Comparison of ENCODE assay signal across 15 cellular contexts in genomic region chr22:20749453-20749852, GRCh38. TPM values are rescaled to one million over a fixed set of nuclear protein-coding genes. Genes with fewer than 3 reads are reported as not detected.
DNase-seq lines count a peak whose midpoint lies in the region; ATAC-seq, FAIRE-seq and TF ChIP-seq lines count a peak whose summit lies in the region.
"Had no signal": no experiment of that assay in that cellular context is flagged by ENCODE, and none has a peak within 500 bp of the region (broad histone marks: within the 10 kb centered on the region; RNA-seq: fewer than 3 reads in every experiment).

No MANE protein-coding gene starts in this region.

- CTCF ChIA-PET in CD4-positive, alpha-beta memory T cell (lab: Charles Lee; ENCODE audit: partially characterized antibody), result interaction anchor here (2.4 kb wide), 1 partner anchor 8 kb away, joined by 11 read pairs; no protein-coding TSS in a partner anchor
- CTCF ChIA-PET in K562 (lab: Yijun Ruan, JAX; ENCODE audit: low intra/inter-chr PET ratio), result no interaction called here

- H3K27ac Mint-ChIP-seq in CD4-positive, alpha-beta memory T cell, result peak overlapping the region; percentile 16 to 82 (median 68)
- peak overlapping the region; percentile 42 for H3K27ac Mint-ChIP-seq in nephron progenitor cell

- H3K27me3 Mint-ChIP-seq in CD4-positive, alpha-beta memory T cell, result no peaks in the 10 kb centered on the region
- no peaks in the 10 kb centered on the region for H3K27me3 Mint-ChIP-seq in nephron progenitor cell (ENCODE audit: low read depth, poor library complexity)

- H2AFZ ChIP-seq in K562 (ENCODE audit: low read depth, low read length), result no peak overlapping the region
- H2AFZ ChIP-seq: hepatocyte had no signal

- no peak overlapping the region for H3K4me3 Mint-ChIP-seq in CD4-positive, alpha-beta memory T cell
- no peak overlapping the region for H3K4me3 Mint-ChIP-seq in nephron progenitor cell

- DNase-seq in CD4-positive, alpha-beta memory T cell, result no peak
- DNase-seq in K562 (ENCODE audit: extremely low read depth in 1 of 4, low spot score in 3 of 4), result no peak
- DNase-seq in nephron progenitor cell, result no peak
- no peak for DNase-seq in glomerular visceral epithelial cell (ENCODE audit: extremely low spot score)
- DNase-seq in germinal center (ENCODE audit: low spot score), result no peak
- DNase-seq in activated CD8-positive, alpha-beta memory T cell treated with anti-CD3 and anti-CD28 coated beads, Interleukin-2, amount 50 U/mL, for 4 hours, result no peak
- DNase-seq: COR-L47, NCI-H226 had no signal

- no peaks in the 10 kb centered on the region for H3K9me1 ChIP-seq in K562 (ENCODE audit: control insufficient read depth, insufficient read depth, low read length)

- no peak overlapping the region for H3K9ac ChIP-seq in K562 (ENCODE audit: insufficient read depth in 1 of 2, low read depth in 2 of 2, low read length in 2 of 2)

- H4K20me1 ChIP-seq in K562 (replicated peaks; ENCODE audit: control insufficient read depth, insufficient read depth, low read length), result peaks cover 17% of the 10 kb centered on the region

- H3K36me3 ChIP-seq in CD4-positive, alpha-beta memory T cell (ENCODE audit: insufficient read depth, low read length), result peaks cover 64% of the 10 kb centered on the region
- H3K36me3 ChIP-seq in K562 (ENCODE audit: control insufficient read depth, insufficient read depth, low read length), result peaks cover 79% of the 10 kb centered on the region; the same call in 2 of the 3 replicates

- H3K9me3 Mint-ChIP-seq in CD4-positive, alpha-beta memory T cell, result no peaks in the 10 kb centered on the region
- H3K9me3 Mint-ChIP-seq in nephron progenitor cell, result no peaks in the 10 kb centered on the region

- POLR2A ChIA-PET in CD4-positive, alpha-beta memory T cell (lab: Charles Lee; ENCODE audit: partially characterized antibody), result no interaction called here
- POLR2A ChIA-PET in K562 (lab: Yijun Ruan, JAX), result interaction anchor here (0.5 to 3.7 kb wide), 10 partner anchors 7 to 355 kb away, joined by 3 to 21 read pairs (median 4); no protein-coding TSS in a partner anchor

- TF ChIP-seq CTCF in K562 (IDR thresholded peaks at IDR 0.05 in 2 of 3, conservative IDR thresholded peaks at IDR 0.05 in 1 of 3; ENCODE audit: insufficient read depth in 2 of 3, low read depth in 1 of 3, low read length in 3 of 3), result no peak
- no peak for TF ChIP-seq CTCF in nephron progenitor cell (IDR thresholded peaks at IDR 0.05)

- no peak overlapping the region for H3K4me3 ChIP-seq in CD4-positive, alpha-beta memory T cell (ENCODE audit: low read length in 2 of 2)
- H3K4me3 ChIP-seq in K562, result no peak overlapping the region
- H3K4me3 ChIP-seq: hepatocyte had no signal

- ATAC-seq in GM18907 (IDR thresholded peaks at IDR 0.05; ENCODE audit: unreplicated experiment), result peak; percentile 12
- ATAC-seq in K562, result no peak
- ATAC-seq in GM21723 (IDR thresholded peaks at IDR 0.05; ENCODE audit: unreplicated experiment), result no peak

- H3K27me3 ChIP-seq in CD4-positive, alpha-beta memory T cell (ENCODE audit: insufficient read depth, low read length), result no peaks in the 10 kb centered on the region
- no peaks in the 10 kb centered on the region for H3K27me3 ChIP-seq in K562 (ENCODE audit: control insufficient read depth in 2 of 2, insufficient read depth in 2 of 2, low read length in 2 of 2)
- H3K27me3 ChIP-seq: hepatocyte had no signal

- no peak for TF ChIP-seq RAD21 in K562 (CRISPR knock-in tag; conservative IDR thresholded peaks at IDR 0.05 in 1 of 2, IDR thresholded peaks at IDR 0.05 in 1 of 2)

- H3K36me3 Mint-ChIP-seq in CD4-positive, alpha-beta memory T cell, result peaks cover 43 to 71% of the 10 kb centered on the region in 2 donors
- H3K36me3 Mint-ChIP-seq in nephron progenitor cell (ENCODE audit: low read depth), result peaks cover 26% of the 10 kb centered on the region

- peaks cover 0 to 13% (median 3%) of the 10 kb centered on the region in 4 donors for H3K4me1 Mint-ChIP-seq in CD4-positive, alpha-beta memory T cell
- peaks cover 18% of the 10 kb centered on the region for H3K4me1 Mint-ChIP-seq in nephron progenitor cell

- H3K9me3 ChIP-seq in CD4-positive, alpha-beta memory T cell (ENCODE audit: control insufficient read depth in 1 of 2, low read length in 2 of 2), result no peaks in the 10 kb centered on the region
- no peaks in the 10 kb centered on the region for H3K9me3 ChIP-seq in K562 (replicated peaks; ENCODE audit: control insufficient read depth, insufficient read depth, low read depth, low read length)

- intact Hi-C loops in CD4-positive, alpha-beta memory T cell (cut with micrococcal nuclease), result no loop called here
- intact Hi-C loops in K562 (cut with micrococcal nuclease), result no loop called here

- no peak for TF ChIP-seq EP300 in K562 (IDR thresholded peaks at IDR 0.05; ENCODE audit: low read length)

- 89% methylated on average over 3 of the region's 3 CpGs for WGBS in K562 (ENCODE audit: insufficient coverage, low coverage, missing lambda C conversion rate)

- H3K27ac ChIP-seq in CD4-positive, alpha-beta memory T cell (ENCODE audit: low read depth, low read length), result no peak overlapping the region
- H3K27ac ChIP-seq in K562 (ENCODE audit: extremely low read depth, low read depth, low read length), result no peak overlapping the region
- H3K27ac ChIP-seq: hepatocyte had no signal

- no peak overlapping the region for H3K4me2 ChIP-seq in K562 (ENCODE audit: insufficient read depth, low read length)
- H3K4me2 ChIP-seq: hepatocyte had no signal

- no TSS peak for BruUV-seq in K562 (replicated peaks; lab: Mats Ljungman, UMichigan)

- no peaks in the 10 kb centered on the region for H3K4me1 ChIP-seq in CD4-positive, alpha-beta memory T cell (ENCODE audit: insufficient read depth, low read length)
- peaks cover 4 to 14% of the 10 kb centered on the region in 2 experiments; a peak in 3 of 5 replicates for H3K4me1 ChIP-seq in K562 (replicated peaks in 1 of 2; ENCODE audit: control insufficient read depth in 2 of 2, insufficient read depth in 2 of 2, low read length in 2 of 2)

- in situ Hi-C loops in K562 (cut with MboI), result no loop called here

- FAIRE-seq in K562 (lab: Jason Lieb, UNC), result no peak
- FAIRE-seq: endothelial cell of umbilical vein, H1, RCC 7860 had no signal

- TF ChIP-seq POLR2A in K562 (conservative IDR thresholded peaks at IDR 0.05), result no peak

- no peaks in the 10 kb centered on the region for H3K79me2 ChIP-seq in K562 (ENCODE audit: control insufficient read depth, insufficient read depth, low read length)
- H3K79me2 ChIP-seq: hepatocyte had no signal

TF ChIP-seq in K562, 482 proteins besides CTCF, POLR2A, EP300 and RAD21 (continues in another document):
- TF ChIP-seq POLR2G (IDR thresholded peaks at IDR 0.05; ENCODE audit: low read depth, low read length) (peak; percentile 28; the same call in 1 of the 2 replicates), ZNF764 (CRISPR knock-in tag; IDR thresholded peaks at IDR 0.05; ENCODE audit: low read depth) (no peak), WHSC1 (IDR thresholded peaks at IDR 0.05; ENCODE audit: low read length) (peak; percentile 58), RB1 (IDR thresholded peaks at IDR 0.05; ENCODE audit: low read depth) (no peak), CREB5 (CRISPR knock-in tag; IDR thresholded peaks at IDR 0.05) (no peak), KDM4B (IDR thresholded peaks at IDR 0.05; ENCODE audit: borderline replicate concordance in 2 of 2, low read depth in 1 of 2) (no peak), CSDE1 (IDR thresholded peaks at IDR 0.05) (no peak), ZNF280B (CRISPR knock-in tag; IDR thresholded peaks at IDR 0.05) (no peak), TAF15 (IDR thresholded peaks at IDR 0.05; ENCODE audit: low read depth, low read length) (no peak), NFXL1 (CRISPR knock-in tag; IDR thresholded peaks at IDR 0.05) (no peak)

RNA-seq across cellular contexts. Expression of gene SERPIND1, which starts 24.5 kb away (rescaled TPM):
- total RNA-seq in CD4-positive, alpha-beta memory T cell, result not detected
- polyA plus RNA-seq in CD4-positive, alpha-beta memory T cell, result under 1 TPM; 0.07 to 0.29 TPM
- total RNA-seq in K562 (2011; cell fraction: chromatin; rRNA removed; ENCODE audit: low replicate concordance), result not detected in 2 replicates
- not detected in 2 replicates for total RNA-seq in K562 (2011; cell fraction: nucleolus; rRNA removed)
- not detected in 2 replicates for total RNA-seq in K562 (2011; cell fraction: nucleoplasm; rRNA removed)
- not detected in 2 replicates for total RNA-seq in K562 (2014; rRNA removed)
- total RNA-seq in K562 (2014; rRNA removed; fragmentation: Illumina TruSeq; extraction: Trizol), result not detected in 2 replicates
- not detected in 2 replicates for total RNA-seq in K562 (2015; rRNA removed; fragmentation: Illumina TruSeq; extraction: Trizol)
- total RNA-seq in K562 (2021), result 0.09 and 0.22 TPM in 2 replicates
- polyA plus RNA-seq in K562 (2011; rRNA removed), result not detected in 2 replicates
- not detected in 2 replicates for polyA plus RNA-seq in K562 (2011; cell fraction: cytosol; rRNA removed)
- polyA plus RNA-seq in K562 (2011; cell fraction: nucleus; rRNA removed), result not detected in 2 replicates
- 0.11 and 0.16 TPM in 2 replicates for polyA plus RNA-seq in K562 (2012)
- polyA plus RNA-seq in K562 (2014; fragmentation: Illumina TruSeq; extraction: Trizol), result not detected in 2 replicates
- polyA plus RNA-seq in K562 (2014; fragmentation: Nextera tagmentation; extraction: Ambion mirVana), result under 1 TPM; 0.04 to 0.11 TPM
- polyA plus RNA-seq in K562 (2014; rRNA removed), result not detected in 2 replicates
- polyA minus RNA-seq in K562 (2011; rRNA and poly(A)+ RNA removed), result not detected in 2 replicates
- 1.0 TPM in 1 of 2 replicates, not detected in the other for polyA minus RNA-seq in K562 (2011; cell fraction: cytosol; rRNA and poly(A)+ RNA removed)
- not detected in 2 replicates for polyA minus RNA-seq in K562 (2011; cell fraction: nucleus; rRNA and poly(A)+ RNA removed)
- total RNA-seq: H1, lower leg skin had no signal
- polyA plus RNA-seq: H1 had no signal
